In genomic region chr18:24214144-24214543, GRCh38 we compare ENCODE assay signal across 20 cellular contexts.
DNase-seq lines count a peak whose midpoint lies in the region; ATAC-seq and TF ChIP-seq lines count a peak whose summit lies in the region.
"Had no signal": no experiment of that assay in that cellular context is flagged by ENCODE, and none has a peak within 500 bp of the region (broad histone marks: within the 10 kb centered on the region; RNA-seq: fewer than 3 reads in every experiment).

No MANE protein-coding gene starts in this region.

- H3K27me3 ChIP-seq in ascending aorta = no peaks in the 10 kb centered on the region
- H3K27me3 ChIP-seq in muscle layer of colon (ENCODE audit: control insufficient read depth in 1 of 2, insufficient read depth in 2 of 2, low read length in 2 of 2) = no peaks in the 10 kb centered on the region
- H3K27me3 ChIP-seq: right atrium auricular region had no signal

- no peak overlapping the region for H3K9ac ChIP-seq in muscle layer of colon (ENCODE audit: low read length)

- H3K9me3 ChIP-seq in HEK293 (ENCODE audit: control insufficient read depth, insufficient read depth, low read depth, low read length) (no peaks in the 10 kb centered on the region), ascending aorta (no peaks in the 10 kb centered on the region), muscle layer of colon (ENCODE audit: low read length) (no peaks in the 10 kb centered on the region)
- H3K9me3 ChIP-seq: right atrium auricular region had no signal

- H3K27ac ChIP-seq in HEK293 (ENCODE audit: extremely low read depth, low read depth, low read length) (no peak overlapping the region), ascending aorta (peak overlapping the region; percentile 11 to 44), muscle layer of colon (ENCODE audit: low read depth, low read length) (peak overlapping the region; percentile 12), substantia nigra (ENCODE audit: low read depth, low read length, poor library complexity, severe bottlenecking) (peak overlapping the region; percentile 77)

- H3K4me1 ChIP-seq in HEK293 (ENCODE audit: control insufficient read depth, insufficient read depth, low read length) = peaks cover 26% of the 10 kb centered on the region
- H3K4me1 ChIP-seq in ascending aorta = peaks cover 0 to 10% of the 10 kb centered on the region in 2 donors
- peaks cover 5% of the 10 kb centered on the region for H3K4me1 ChIP-seq in muscle layer of colon (ENCODE audit: insufficient read depth, low read length)

- intact Hi-C loops in ascending aorta (cut with DNase I) = no loop called here

- POLR2A ChIA-PET in HEK293 (lab: Yijun Ruan, JAX) = interaction anchor here (1.4 kb wide), 1 partner anchor 76 kb away, joined by 3 read pairs; the partner anchor contains the start of gene CABYR

- H3K36me3 ChIP-seq in HEK293 (ENCODE audit: control insufficient read depth in 2 of 2, insufficient read depth in 1 of 2, low read length in 2 of 2) (no peaks in the 10 kb centered on the region), ascending aorta (no peaks in the 10 kb centered on the region), muscle layer of colon (ENCODE audit: insufficient read depth, low read length) (no peaks in the 10 kb centered on the region)
- H3K36me3 ChIP-seq: right atrium auricular region had no signal

- CTCF ChIA-PET in HEK293 (lab: Yijun Ruan, JAX) = no interaction called here

- H3K4me3 ChIP-seq in HEK293 (ENCODE audit: low read depth, low read length) (no peak overlapping the region), ascending aorta (no peak overlapping the region), muscle layer of colon (ENCODE audit: low read depth in 1 of 2, low read length in 2 of 2) (no peak overlapping the region)
- H3K4me3 ChIP-seq: coronary artery, GM12878, lung, right atrium auricular region had no signal

- TF ChIP-seq CTCF in HEK293 (tag by site-specific recombination; IDR thresholded peaks at IDR 0.05) (no peak), ascending aorta (IDR thresholded peaks at IDR 0.05) (no peak), GM20000 (IDR thresholded peaks at IDR 0.05; ENCODE audit: extremely low read depth, missing control alignments) (no peak)

- DNase-seq in ascending aorta (ENCODE audit: low spot score in 2 of 2) (no peak), substantia nigra (lab: John Stamatoyannopoulos, UW) (peak in 1 of 49 donors; percentile 51), 8988T (no peak), AG08396 (ENCODE audit: low spot score) (no peak), GM20000 (ENCODE audit: low spot score) (no peak)
- DNase-seq: activated CD4-positive, alpha-beta T cell treated with anti-CD3 and anti-CD28 coated beads, Interleukin-2, amount 50 U/mL, for 4 hours; activated naive CD4-positive, alpha-beta T cell treated with Interleukin-2 at 50 U/mL for 16 hours; activated T-cell treated with anti-CD3 and anti-CD28 coated beads for 4 hours; GDM1; KG1; NCI-H2081; stimulated activated CD4-positive, alpha-beta T cell treated with anti-CD3 and anti-CD28 coated beads, Interleukin-2, amount 100 ng/mL, for 24 hours had no signal

- no peak for ATAC-seq in GM19452 (IDR thresholded peaks at IDR 0.05; ENCODE audit: unreplicated experiment)
- ATAC-seq: GM12878; natural killer cell treated with Interleukin-12 subunit alpha and Interleukin-12 subunit beta and Interleukin-15 and Interleukin-18, amount 100 ng/mL, for 72 hours had no signal

TF ChIP-seq in HEK293, 187 proteins besides CTCF, POLR2A, EP300 and RAD21:
- TF ChIP-seq ZBTB17 (tag by site-specific recombination; IDR thresholded peaks at IDR 0.05) (0 out of 2 replicates have a peak, but pooled peaks have one; percentile 15), ZNF692 (tag by site-specific recombination; IDR thresholded peaks at IDR 0.05) (no peak), GLIS1 (tag by site-specific recombination; IDR thresholded peaks at IDR 0.05) (peak; percentile 22), TRIM28 (IDR thresholded peaks at IDR 0.05; ENCODE audit: borderline replicate concordance, low read length) (0 out of 2 replicates have a peak, but pooled peaks have one; percentile 38), ZNF473 (tag by site-specific recombination; IDR thresholded peaks at IDR 0.05) (no peak)
